In the genomic region with DNA sequence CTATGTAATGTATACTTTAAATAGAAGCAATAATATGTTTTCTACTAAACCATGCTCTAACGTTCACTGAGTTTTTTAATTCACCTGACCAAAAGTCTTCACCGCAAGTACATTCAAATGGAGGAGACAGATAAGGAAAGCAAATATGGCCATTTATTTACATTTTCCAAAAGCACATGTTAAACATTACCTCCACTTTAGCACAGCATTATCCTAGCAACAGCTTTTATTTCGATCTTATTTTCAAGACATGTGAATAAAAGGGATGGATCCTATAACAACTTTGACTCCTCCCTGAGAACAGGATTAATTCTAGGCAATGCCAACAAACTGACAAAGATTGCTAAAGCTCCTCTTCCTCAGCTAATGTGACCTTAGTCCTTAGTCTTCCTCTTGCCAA, we compare ENCODE assay signal across 32 cellular contexts. TPM values are rescaled to one million over a fixed set of nuclear protein-coding genes. Genes with fewer than 3 reads are reported as not detected.
"Had no signal": no experiment of that assay in that cellular context is flagged by ENCODE, and none has a peak within 500 bp of the region (broad histone marks: within the 10 kb centered on the region; RNA-seq: fewer than 3 reads in every experiment).

No MANE protein-coding gene starts in this region.

- H2AFZ ChIP-seq: neural progenitor cell, parathyroid adenoma had no signal

- ATAC-seq: natural killer cell; psoas muscle; right cardiac atrium; sciatic nerve; stimulated activated memory B cell treated with anti-CD40 and anti-IgM and Interleukin-4, amounts not matched to agents 10 μg/mL and 1 μg/mL and 100 μg/mL, for 72 hours; stimulated activated naive CD8-positive, alpha-beta T cell treated with anti-CD3 and anti-CD28 coated beads, Interleukin-15, amount 100 ng/mL, for 72 hours; stimulated activated naive CD8-positive, alpha-beta T cell treated with anti-CD3 and anti-CD28 coated beads, Interleukin-15, Interleukin-2, amounts not matched to agents 100 U/mL and 50 U/mL, for 24 hours; upper lobe of right lung had no signal

- H3K9me3 Mint-ChIP-seq: nephron, type B pancreatic cell had no signal

- H3K4me1 Mint-ChIP-seq: nephron; neural progenitor cell; stimulated activated memory B cell treated with anti-CD40 and anti-IgM and Interleukin-4, amounts not matched to agents 10 μg/mL and 1 μg/mL and 100 μg/mL, for 72 hours; stimulated activated naive CD8-positive, alpha-beta T cell treated with anti-CD3 and anti-CD28 coated beads, Interleukin-15, amount 100 ng/mL, for 72 hours had no signal

- H3K27ac Mint-ChIP-seq: natural killer cell; nephron; neural progenitor cell; progenitor cell of endocrine pancreas; stimulated activated memory B cell treated with anti-CD40 and anti-IgM and Interleukin-4, amounts not matched to agents 10 μg/mL and 1 μg/mL and 100 μg/mL, for 72 hours; stimulated activated naive CD8-positive, alpha-beta T cell treated with anti-CD3 and anti-CD28 coated beads, Interleukin-15, amount 100 ng/mL, for 72 hours; type B pancreatic cell had no signal

- H3K4me3 ChIP-seq: neural progenitor cell, ovary, psoas muscle, skin epidermis, smooth muscle cell, spleen, suprapubic skin, testis, tibial artery, transverse colon, upper lobe of right lung, uterus had no signal

- H3K79me2 ChIP-seq: parathyroid adenoma had no signal

- H3K36me3 ChIP-seq: neural progenitor cell, ovary, spleen, suprapubic skin, tibial artery, transverse colon, upper lobe of right lung, uterus had no signal

- H3K4me2 ChIP-seq: neural progenitor cell, smooth muscle cell had no signal

- H3K4me3 Mint-ChIP-seq: natural killer cell; nephron; neural progenitor cell; stimulated activated memory B cell treated with anti-CD40 and anti-IgM and Interleukin-4, amounts not matched to agents 10 μg/mL and 1 μg/mL and 100 μg/mL, for 72 hours; stimulated activated naive CD8-positive, alpha-beta T cell treated with anti-CD3 and anti-CD28 coated beads, Interleukin-15, amount 100 ng/mL, for 72 hours; type B pancreatic cell had no signal

- H3K36me3 Mint-ChIP-seq: natural killer cell; neural progenitor cell; stimulated activated memory B cell treated with anti-CD40 and anti-IgM and Interleukin-4, amounts not matched to agents 10 μg/mL and 1 μg/mL and 100 μg/mL, for 72 hours; type B pancreatic cell had no signal

- H3K4me1 ChIP-seq: neural progenitor cell, parathyroid adenoma, psoas muscle, spleen, suprapubic skin, testis, tibial artery, upper lobe of right lung, uterus had no signal

- H3K27ac ChIP-seq: neural progenitor cell, ovary, parathyroid adenoma, psoas muscle, skin epidermis, spleen, suprapubic skin, testis, tibial artery, transverse colon, upper lobe of right lung, uterus had no signal

- H3K9ac ChIP-seq: neural progenitor cell, parathyroid adenoma had no signal

- H3K27me3 ChIP-seq: ovary, suprapubic skin, testis, tibial artery, transverse colon, upper lobe of right lung, uterus had no signal

- H3K9me3 ChIP-seq: ovary, psoas muscle, spleen, suprapubic skin, testis, tibial artery, transverse colon, upper lobe of right lung, uterus had no signal

- DNase-seq: natural killer cell; occipital lobe; ovary; posterior cingulate gyrus; psoas muscle; right cardiac atrium; spleen; stimulated activated CD4-positive, alpha-beta T cell treated with anti-CD3 and anti-CD28 coated beads, Interleukin-12 subunit alpha, Interleukin-12 subunit beta, amount 100 ng/mL, for 4 hours; stimulated activated CD4-positive, alpha-beta T cell treated with anti-CD3 and anti-CD28 coated beads, Interleukin-1b, Interleukin-23, amount 100 ng/mL, for 48 hours; stimulated activated CD4-positive, alpha-beta T cell treated with anti-CD3 and anti-CD28 coated beads, Interleukin-4, amount 100 ng/mL, for 1 hour; stimulated activated CD4-positive, alpha-beta T cell treated with anti-CD3 and anti-CD28 coated beads, Interleukin-4, amount 100 ng/mL, for 4 hours; stimulated activated CD8-positive, alpha-beta memory T cell treated with anti-CD3 and anti-CD28 coated beads, Interleukin-4, amount 100 ng/mL, for 48 hours; stimulated activated naive CD4-positive, alpha-beta T cell; stimulated activated naive CD8-positive, alpha-beta T cell treated with anti-CD3 and anti-CD28 coated beads, Interleukin-15, amount 100 ng/mL, for 72 hours; stimulated activated naive CD8-positive, alpha-beta T cell treated with anti-CD3 and anti-CD28 coated beads, Interleukin-15, Interleukin-2, amounts not matched to agents 100 U/mL and 50 U/mL, for 24 hours; substantia nigra; testis; tibial artery; transverse colon; upper lobe of right lung; uterus had no signal

RNA-seq across cellular contexts. Expression of a gene that starts 11.5 kb away (rescaled TPM):
- total RNA-seq: natural killer cell, osteoblast, psoas muscle, right cardiac atrium, suprapubic skin, upper lobe of right lung had no signal
- polyA plus RNA-seq: spleen had no signal
